20 cellular contexts compared by ENCODE assay signal in genomic region chrX:97168646-97169045, GRCh38.
DNase-seq lines count a peak whose midpoint lies in the region; ATAC-seq and TF ChIP-seq lines count a peak whose summit lies in the region.
"Had no signal": no experiment of that assay in that cellular context is flagged by ENCODE, and none has a peak within 500 bp of the region (broad histone marks: within the 10 kb centered on the region; RNA-seq: fewer than 3 reads in every experiment).

No MANE protein-coding gene starts in this region.

- peak; percentile 47 for ATAC-seq in GM18861 (IDR thresholded peaks at IDR 0.05; ENCODE audit: unreplicated experiment)
- ATAC-seq in GM21723 (IDR thresholded peaks at IDR 0.05; ENCODE audit: unreplicated experiment), result peak; percentile 70
- ATAC-seq: sciatic nerve had no signal

- peaks cover 4% of the 10 kb centered on the region for H3K4me1 Mint-ChIP-seq in neural progenitor cell
- H3K4me1 Mint-ChIP-seq: activated naive CD4-positive, alpha-beta T cell treated with anti-CD3 and anti-CD28 coated beads, Interleukin-2, amount 50 U/mL, for 24 hours; brain had no signal

- H3K4me3 Mint-ChIP-seq in neural progenitor cell, result no peak overlapping the region
- H3K4me3 Mint-ChIP-seq: activated naive CD4-positive, alpha-beta T cell treated with anti-CD3 and anti-CD28 coated beads, Interleukin-2, amount 50 U/mL, for 24 hours; brain had no signal

- H3K36me3 Mint-ChIP-seq in neural progenitor cell, result no peaks in the 10 kb centered on the region
- H3K36me3 Mint-ChIP-seq: brain had no signal

- DNase-seq in MV-4-11 (lab: John Stamatoyannopoulos, UW), result peak; percentile 43
- DNase-seq in neural progenitor cell (ENCODE audit: low spot score), result no peak
- DNase-seq in NCI-H2227 (lab: John Stamatoyannopoulos, UW; ENCODE audit: unreplicated experiment), result no peak
- no peak for DNase-seq in NCI-H2029 (lab: John Stamatoyannopoulos, UW)
- DNase-seq in DMS153 (lab: John Stamatoyannopoulos, UW), result no peak
- no peak for DNase-seq in mesenteric fat pad (ENCODE audit: low spot score)
- DNase-seq: activated CD4-positive, alpha-beta T cell treated with anti-CD3 and anti-CD28 coated beads for 4 hours; AML-193; H7; kidney; NCI-H1436; NCI-H2227 treated with DMSO at 0.1 percent for 48 hours; occipital lobe; SIG-M5 had no signal

- no peaks in the 10 kb centered on the region for H4K20me1 ChIP-seq in neural progenitor cell (ENCODE audit: low read depth)

- no peaks in the 10 kb centered on the region for H3K4me1 ChIP-seq in neural progenitor cell

- H3K27ac Mint-ChIP-seq in neural progenitor cell, result peak overlapping the region; percentile 57
- H3K27ac Mint-ChIP-seq: activated naive CD4-positive, alpha-beta T cell treated with anti-CD3 and anti-CD28 coated beads, Interleukin-2, amount 50 U/mL, for 24 hours; brain had no signal

- no peaks in the 10 kb centered on the region for H3K27me3 ChIP-seq in neural progenitor cell

- TF ChIP-seq CTCF in neural progenitor cell (IDR thresholded peaks at IDR 0.05), result no peak

- H3F3A ChIP-seq in neural progenitor cell (ENCODE audit: low read depth), result no peaks in the 10 kb centered on the region

- H2AFZ ChIP-seq in neural progenitor cell (replicated peaks), result no peak overlapping the region

- H3K9me3 Mint-ChIP-seq in neural progenitor cell, result peaks cover 4% of the 10 kb centered on the region
- H3K9me3 Mint-ChIP-seq: activated naive CD4-positive, alpha-beta T cell treated with anti-CD3 and anti-CD28 coated beads, Interleukin-2, amount 50 U/mL, for 24 hours; brain had no signal

- H3K9ac ChIP-seq in neural progenitor cell, result no peak overlapping the region

- H3K27me3 Mint-ChIP-seq in neural progenitor cell (ENCODE audit: insufficient read depth, low read depth), result no peaks in the 10 kb centered on the region
- H3K27me3 Mint-ChIP-seq: activated naive CD4-positive, alpha-beta T cell treated with anti-CD3 and anti-CD28 coated beads, Interleukin-2, amount 50 U/mL, for 24 hours; brain had no signal

- H3K36me3 ChIP-seq in neural progenitor cell, result no peaks in the 10 kb centered on the region

- H3K79me2 ChIP-seq in neural progenitor cell (ENCODE audit: low read depth), result no peaks in the 10 kb centered on the region

- H3K27ac ChIP-seq in neural progenitor cell, result no peak overlapping the region
- H3K27ac ChIP-seq: HL-60 had no signal

- H3K4me2 ChIP-seq in neural progenitor cell, result no peak overlapping the region

- no peaks in the 10 kb centered on the region for H3K9me3 ChIP-seq in neural progenitor cell (ENCODE audit: low read depth)

- no peak overlapping the region for H3K4me3 ChIP-seq in neural progenitor cell
